21 cellular contexts compared by ENCODE assay signal in the genomic region with DNA sequence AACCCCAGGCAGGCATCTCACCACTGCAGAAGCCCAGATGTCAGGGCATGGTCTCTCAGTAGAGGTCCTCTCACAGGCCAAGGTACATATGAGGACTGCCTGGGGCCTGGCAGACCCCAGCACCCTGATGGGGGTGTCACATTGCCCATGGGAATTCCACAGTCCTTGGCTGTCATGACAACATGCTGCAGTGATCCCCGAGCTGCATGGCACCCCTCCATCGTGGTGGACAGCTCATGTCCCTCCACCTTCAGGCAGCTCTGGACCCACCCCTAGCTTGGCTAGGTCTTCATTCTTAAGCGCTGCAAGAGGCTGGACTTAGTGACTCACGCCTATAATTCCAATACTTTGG.
DNase-seq lines count a peak whose midpoint lies in the region; ATAC-seq, FAIRE-seq and TF ChIP-seq lines count a peak whose summit lies in the region.
"Had no signal": no experiment of that assay in that cellular context is flagged by ENCODE, and none has a peak within 500 bp of the region (broad histone marks: within the 10 kb centered on the region; RNA-seq: fewer than 3 reads in every experiment).

No MANE protein-coding gene starts in this region.

- peaks cover 21% of the 10 kb centered on the region for H4K20me1 ChIP-seq in astrocyte (ENCODE audit: insufficient read depth, low read length)

- no peak for TF ChIP-seq EP300 in sigmoid colon (IDR thresholded peaks at IDR 0.05)

- H3K9me3 Mint-ChIP-seq in astrocyte (ENCODE audit: unreplicated experiment), result peaks cover 3% of the 10 kb centered on the region
- H3K9me3 Mint-ChIP-seq: CD14-positive monocyte, H9 had no signal

- H3K4me1 Mint-ChIP-seq in astrocyte (ENCODE audit: low read depth, unreplicated experiment), result peaks cover 26% of the 10 kb centered on the region

- no peak for ATAC-seq in GM21360 (IDR thresholded peaks at IDR 0.05; ENCODE audit: unreplicated experiment)

- no peak for DNase-seq in astrocyte (ENCODE audit: low read depth)
- DNase-seq in islet precursor cell, result peak; percentile 55
- DNase-seq in sigmoid colon, result peak; percentile 44
- DNase-seq in activated CD4-positive, alpha-beta T cell treated with anti-CD3 and anti-CD28 coated beads, Interleukin-2, amount 50 U/mL, for 48 hours, result no peak
- no peak for DNase-seq in HUDEP-2 (lab: John Stamatoyannopoulos, UW; ENCODE audit: unreplicated experiment in 76 of 76)
- no peak for DNase-seq in superior temporal gyrus (ENCODE audit: extremely low spot score)
- DNase-seq: DMS 273 treated with DMSO at 0.1 percent for 48 hours, H9, IMR-90, Karpas-422, MG63, NCI-H1092 treated with DMSO at 0.1 percent for 48 hours, NCI-H1694 treated with DMSO at 0.1 percent for 48 hours, NCI-H226, NCI-H526 treated with DMSO at 0.1 percent for 48 hours, SHP77 had no signal

- no peak overlapping the region for H3K4me3 Mint-ChIP-seq in astrocyte (ENCODE audit: unreplicated experiment)
- H3K4me3 Mint-ChIP-seq: CD14-positive monocyte, H9 had no signal

- H3K4me3 ChIP-seq in astrocyte (ENCODE audit: insufficient read depth, low read depth, low read length), result no peak overlapping the region
- H3K4me3 ChIP-seq in sigmoid colon, result no peak overlapping the region
- H3K4me3 ChIP-seq: MG63 had no signal

- H3K27me3 Mint-ChIP-seq in astrocyte (ENCODE audit: low read depth, unreplicated experiment), result peaks cover 17% of the 10 kb centered on the region

- H3K79me2 ChIP-seq in astrocyte (ENCODE audit: insufficient read depth, low read length), result no peaks in the 10 kb centered on the region

- H3K27me3 ChIP-seq in astrocyte (ENCODE audit: insufficient read depth, low read length) (no peaks in the 10 kb centered on the region), sigmoid colon (no peaks in the 10 kb centered on the region)
- H3K27me3 ChIP-seq: MG63 had no signal

- TF ChIP-seq CTCF in C4-2B (conservative IDR thresholded peaks at IDR 0.05) (no peak), astrocyte (IDR thresholded peaks at IDR 0.05; ENCODE audit: insufficient read depth, low read depth, low read length) (no peak), sigmoid colon (IDR thresholded peaks at IDR 0.05) (no peak)

- no peaks in the 10 kb centered on the region for H3K9me3 ChIP-seq in astrocyte (ENCODE audit: insufficient read depth, low read depth, low read length)
- H3K9me3 ChIP-seq in sigmoid colon, result no peaks in the 10 kb centered on the region
- H3K9me3 ChIP-seq: MG63 had no signal

- H3K9ac ChIP-seq in astrocyte (ENCODE audit: low read length), result no peak overlapping the region

- H3K4me1 ChIP-seq in astrocyte (ENCODE audit: insufficient read depth, low read length), result peaks cover 24% of the 10 kb centered on the region
- H3K4me1 ChIP-seq in sigmoid colon, result peaks cover 0 to 30% (median 24%) of the 10 kb centered on the region in 4 donors

- H2AFZ ChIP-seq in astrocyte (ENCODE audit: low read depth, low read length), result no peak overlapping the region

- H3K36me3 Mint-ChIP-seq in astrocyte (ENCODE audit: low read depth, unreplicated experiment), result peaks cover 26% of the 10 kb centered on the region

- no peak overlapping the region for H3K4me2 ChIP-seq in astrocyte (ENCODE audit: low read length)

- no peak for FAIRE-seq in astrocyte (lab: Jason Lieb, UNC)
- FAIRE-seq: GM12892, RCC 7860 had no signal

- peak overlapping the region; percentile 18 for H3K27ac Mint-ChIP-seq in astrocyte (ENCODE audit: unreplicated experiment)

- no peak for TF ChIP-seq POLR2A in sigmoid colon (IDR thresholded peaks at IDR 0.05)

- H3K36me3 ChIP-seq in astrocyte (ENCODE audit: insufficient read depth, low read length) (no peaks in the 10 kb centered on the region), sigmoid colon (peaks cover 0 to 20% (median 10%) of the 10 kb centered on the region in 4 donors)

- WGBS in sigmoid colon, 2 donors, result 91 to 95% methylated on average over 4 of the region's 4 CpGs

- H3K27ac ChIP-seq in C4-2B (peak overlapping the region; percentile 84), astrocyte (ENCODE audit: low read depth, low read length) (no peak overlapping the region), sigmoid colon (no peak overlapping the region)

- intact Hi-C loops in sigmoid colon (cut with DNase I), result no loop called here

Comparison
In these comparisons a context has a peak if more than half of its experiments do, and no peak if none do; other contexts are left out.
1. DNase-seq: peak in islet precursor cell (single experiment) and sigmoid colon (single experiment); none in astrocyte (single experiment), activated CD4-positive, alpha-beta T cell treated with anti-CD3 and anti-CD28 coated beads, Interleukin-2, amount 50 U/mL, for 48 hours (0 of 2), HUDEP-2 (0 of 76) and superior temporal gyrus (single experiment).